ENCODE assay signal across 10 cellular contexts in genomic region chr2:18413794-18414396, GRCh38.
DNase-seq lines count a peak whose midpoint lies in the region; ATAC-seq and TF ChIP-seq lines count a peak whose summit lies in the region.
"Had no signal": no experiment of that assay in that cellular context is flagged by ENCODE, and none has a peak within 500 bp of the region (broad histone marks: within the 10 kb centered on the region; RNA-seq: fewer than 3 reads in every experiment).

No MANE protein-coding gene starts in this region.

- peak overlapping the region; percentile 78 for H3K27ac Mint-ChIP-seq in osteocyte (ENCODE audit: unreplicated experiment)

- no peak for TF ChIP-seq CTCF in osteocyte (IDR thresholded peaks at IDR 0.05)

- no peaks in the 10 kb centered on the region for H3K9me3 Mint-ChIP-seq in osteocyte (ENCODE audit: unreplicated experiment)

- DNase-seq in DMS53 treated with DMSO at 0.1 percent for 48 hours (lab: John Stamatoyannopoulos, UW; ENCODE audit: unreplicated experiment): peak; percentile 40
- peak; percentile 81 for DNase-seq in RPMI7951 (ENCODE audit: low read depth)
- DNase-seq in fibroblast of gingiva (ENCODE audit: low read depth): peak; percentile 74
- DNase-seq in osteocyte (ENCODE audit: extremely low spot score, unreplicated experiment): no peak
- DNase-seq in stimulated activated naive CD4-positive, alpha-beta T cell treated with Interleukin-2 at 50 U/mL for 16 hours (lab: John Stamatoyannopoulos, UW): no peak
- DNase-seq in NCI-H187 (lab: John Stamatoyannopoulos, UW): no peak
- no peak for DNase-seq in GDM1 (lab: John Stamatoyannopoulos, UW)
- DNase-seq: GOT3, RPMI8226 had no signal

- H3K36me3 Mint-ChIP-seq in osteocyte (ENCODE audit: unreplicated experiment): no peaks in the 10 kb centered on the region

- no peak overlapping the region for H3K4me3 Mint-ChIP-seq in osteocyte (ENCODE audit: unreplicated experiment)

- ATAC-seq in GM18511 (IDR thresholded peaks at IDR 0.05; ENCODE audit: unreplicated experiment): no peak

- H3K27me3 Mint-ChIP-seq in osteocyte (ENCODE audit: unreplicated experiment): no peaks in the 10 kb centered on the region

- H3K4me1 Mint-ChIP-seq in osteocyte (ENCODE audit: unreplicated experiment): peaks cover 24% of the 10 kb centered on the region

Comparison
In these comparisons a context has a peak if more than half of its experiments do, and no peak if none do; other contexts are left out.
1. DNase-seq: peak in DMS53 treated with DMSO at 0.1 percent for 48 hours (single experiment), RPMI7951 (single experiment) and fibroblast of gingiva (single experiment); none in osteocyte (single experiment), stimulated activated naive CD4-positive, alpha-beta T cell treated with Interleukin-2 at 50 U/mL for 16 hours (single experiment), NCI-H187 (0 of 2) and GDM1 (single experiment).